In the genomic region with DNA sequence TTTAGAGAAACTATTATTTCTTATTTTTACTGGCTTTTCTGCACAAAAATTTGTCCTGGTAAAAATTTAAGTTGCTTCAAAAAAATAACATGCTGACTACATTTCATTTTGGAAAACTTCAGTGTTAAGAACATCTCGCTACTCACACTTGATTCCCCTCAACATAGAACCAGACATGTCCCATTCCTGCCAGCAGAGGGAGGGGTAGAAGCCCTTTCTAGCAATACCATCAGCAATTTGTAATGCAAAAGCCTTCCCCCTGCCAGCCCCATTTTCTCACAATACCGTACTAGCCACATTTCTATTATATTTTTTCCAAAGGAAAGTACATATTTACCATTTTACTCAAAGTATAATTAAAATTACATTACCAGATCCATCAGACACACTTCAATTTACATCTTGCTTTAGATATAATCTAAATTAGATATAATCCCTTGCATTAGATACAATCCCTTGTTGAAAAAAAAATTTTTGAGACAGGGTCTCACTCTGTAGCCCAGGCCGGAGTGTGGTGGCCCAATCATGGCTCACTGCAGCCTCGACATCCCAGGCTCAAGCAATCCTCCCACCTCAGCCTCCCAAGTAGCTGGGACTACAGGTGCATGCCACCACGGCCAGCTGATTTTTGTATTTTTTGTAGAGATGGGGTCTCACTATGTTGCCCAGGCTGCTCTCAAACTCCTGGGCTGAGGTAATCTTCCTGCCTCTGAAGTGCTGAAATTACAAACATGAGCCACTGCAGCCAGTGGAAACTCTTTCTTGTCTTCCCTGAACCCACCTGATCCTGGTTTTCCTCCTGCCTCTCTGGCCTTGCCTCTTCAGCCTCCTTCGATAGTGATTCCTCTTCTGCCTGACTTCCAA, we compare ENCODE assay signal across 8 cellular contexts. TPM values are rescaled to one million over a fixed set of nuclear protein-coding genes. Genes with fewer than 3 reads are reported as not detected.
DNase-seq lines count a peak whose midpoint lies in the region; ATAC-seq and TF ChIP-seq lines count a peak whose summit lies in the region.

No MANE protein-coding gene starts in this region.

- H3K4me1 Mint-ChIP-seq in activated CD4-positive, alpha-beta T cell treated with anti-CD3 and anti-CD28 coated beads, Interleukin-2, amount 10 ng/mL, durations not matched to agents 7 days and 5 days: no peaks in the 10 kb centered on the region

- no peak overlapping the region for H3K4me3 ChIP-seq in gastroesophageal sphincter

- H3K4me1 ChIP-seq in gastroesophageal sphincter: no peaks in the 10 kb centered on the region

- no peak for TF ChIP-seq EP300 in gastroesophageal sphincter (IDR thresholded peaks at IDR 0.05)

- TF ChIP-seq CTCF in gastroesophageal sphincter (IDR thresholded peaks at IDR 0.05): peak; percentile 57 to 75 (median 68)

- DNase-seq in NCI-H748 (lab: John Stamatoyannopoulos, UW; ENCODE audit: unreplicated experiment) (peak; percentile 51), NCI-H748 treated with DMSO at 0.1 percent for 48 hours (lab: John Stamatoyannopoulos, UW) (no peak), NAMALWA (ENCODE audit: low spot score) (peak; percentile 77), pons (ENCODE audit: low spot score) (peak; percentile 22)
- peak; percentile 29 for DNase-seq in activated CD4-positive, alpha-beta T cell treated with anti-CD3 and anti-CD28 coated beads, Interleukin-2, amount 10 ng/mL, durations not matched to agents 7 days and 5 days

- no peak overlapping the region for H3K4me3 Mint-ChIP-seq in activated CD4-positive, alpha-beta T cell treated with anti-CD3 and anti-CD28 coated beads, Interleukin-2, amount 10 ng/mL, durations not matched to agents 7 days and 5 days

- no peak overlapping the region for H3K27ac Mint-ChIP-seq in activated CD4-positive, alpha-beta T cell treated with anti-CD3 and anti-CD28 coated beads, Interleukin-2, amount 10 ng/mL, durations not matched to agents 7 days and 5 days

- ATAC-seq in GM21619 (IDR thresholded peaks at IDR 0.05; ENCODE audit: unreplicated experiment) (peak; percentile 75), gastroesophageal sphincter (no peak), HG03095 (IDR thresholded peaks at IDR 0.05; ENCODE audit: unreplicated experiment) (no peak)

- POLR2A ChIA-PET in activated CD4-positive, alpha-beta T cell treated with anti-CD3 and anti-CD28 coated beads, Interleukin-2, amount 10 ng/mL, durations not matched to agents 7 days and 5 days (lab: Charles Lee): no interaction called here

- H3K36me3 ChIP-seq in gastroesophageal sphincter: peaks cover 0 to 12% of the 10 kb centered on the region in 2 donors

- CTCF ChIA-PET in activated CD4-positive, alpha-beta T cell treated with anti-CD3 and anti-CD28 coated beads, Interleukin-2, amount 10 ng/mL, durations not matched to agents 7 days and 5 days (lab: Charles Lee): interaction anchor here (0.5 kb wide), 1 partner anchor 113 kb away, joined by 3 read pairs; no protein-coding TSS in a partner anchor

- no peak for TF ChIP-seq POLR2A in gastroesophageal sphincter (IDR thresholded peaks at IDR 0.05)

- peaks cover 2% of the 10 kb centered on the region for H3K9me3 Mint-ChIP-seq in activated CD4-positive, alpha-beta T cell treated with anti-CD3 and anti-CD28 coated beads, Interleukin-2, amount 10 ng/mL, durations not matched to agents 7 days and 5 days

- H3K27me3 ChIP-seq in gastroesophageal sphincter: no peaks in the 10 kb centered on the region

- no peak overlapping the region for H3K27ac ChIP-seq in gastroesophageal sphincter

- H3K9me3 ChIP-seq in gastroesophageal sphincter: peaks cover 0 to 7% (median 0%) of the 10 kb centered on the region in 3 donors

- H3K36me3 Mint-ChIP-seq in activated CD4-positive, alpha-beta T cell treated with anti-CD3 and anti-CD28 coated beads, Interleukin-2, amount 10 ng/mL, durations not matched to agents 7 days and 5 days (ENCODE audit: low read depth): no peaks in the 10 kb centered on the region

- no peaks in the 10 kb centered on the region for H3K27me3 Mint-ChIP-seq in activated CD4-positive, alpha-beta T cell treated with anti-CD3 and anti-CD28 coated beads, Interleukin-2, amount 10 ng/mL, durations not matched to agents 7 days and 5 days

- WGBS in gastroesophageal sphincter (ENCODE audit: low coverage in 1 of 2), 2 donors: 54 to 64% methylated on average over 4 to 6 of the region's 6 CpGs

RNA-seq across cellular contexts. Expression of a gene that starts 39.6 kb away (rescaled TPM):
- 1 to 10 TPM; 7.2 to 7.8 TPM for total RNA-seq in activated CD4-positive, alpha-beta T cell treated with anti-CD3 and anti-CD28 coated beads, Interleukin-2, amount 10 ng/mL, durations not matched to agents 7 days and 5 days
- 10 to 100 TPM in 2 of 4 donors, 1 to 10 TPM in 2; 4.5 to 16.8 (median 8.0) TPM for total RNA-seq in gastroesophageal sphincter

RNA-seq across cellular contexts. Expression of a gene that starts 45.2 kb away (rescaled TPM):
- total RNA-seq in activated CD4-positive, alpha-beta T cell treated with anti-CD3 and anti-CD28 coated beads, Interleukin-2, amount 10 ng/mL, durations not matched to agents 7 days and 5 days: 1 to 10 TPM in 1 of 2 experiments, under 1 TPM in 1; 0.62 to 1.1 TPM
- 10 to 100 TPM in 2 of 4 donors, 1 to 10 TPM in 2; 6.8 to 15.1 (median 11.3) TPM for total RNA-seq in gastroesophageal sphincter
